ENCODE assay signal across 18 cellular contexts in the genomic region with DNA sequence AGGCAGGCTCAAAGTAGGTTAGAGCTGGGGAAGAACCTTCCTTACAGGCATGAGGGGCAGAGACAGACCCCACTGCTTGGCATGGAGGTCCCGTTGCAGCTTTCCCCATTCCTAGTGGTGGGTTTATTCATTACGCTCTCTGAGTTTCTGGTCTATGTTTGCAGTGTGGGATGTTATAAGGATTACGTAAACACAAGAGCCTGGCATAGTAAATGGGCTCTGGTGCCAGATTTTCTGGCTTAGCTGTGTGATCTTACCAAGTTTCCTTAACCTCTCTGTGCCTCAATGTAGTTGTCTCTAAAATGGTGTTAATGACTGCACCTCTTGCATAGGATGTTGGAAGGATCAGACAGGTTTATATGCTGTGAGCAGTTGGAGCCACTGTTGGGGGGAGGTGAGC. TPM values are rescaled to one million over a fixed set of nuclear protein-coding genes. Genes with fewer than 3 reads are reported as not detected.
DNase-seq lines count a peak whose midpoint lies in the region; ATAC-seq and TF ChIP-seq lines count a peak whose summit lies in the region.
"Had no signal": no experiment of that assay in that cellular context is flagged by ENCODE, and none has a peak within 500 bp of the region (broad histone marks: within the 10 kb centered on the region; RNA-seq: fewer than 3 reads in every experiment).

No MANE protein-coding gene starts in this region.

- H3K9me2 ChIP-seq in HCT116 (ENCODE audit: insufficient read depth): no peaks in the 10 kb centered on the region

- intact Hi-C loops in HCT116 (cut with micrococcal nuclease): no loop called here
- intact Hi-C loops in dorsolateral prefrontal cortex (cut with DNase I): no loop called here

- RAD21 ChIA-PET in HCT116 (lab: Charles Lee; ENCODE audit: low non-redundant PET in 1 of 2, low total read pairs in 2 of 2, uncharacterized antibody in 2 of 2, unreplicated experiment in 2 of 2): interaction anchor here (1.5 to 2.7 kb wide), 2 partner anchors 15 kb away, joined by 6 to 10 read pairs; partner anchors contain the start of gene DTX4 (in 2 of the 2)

- H2AFZ ChIP-seq in HCT116 (ENCODE audit: low read depth, low read length, poor library complexity, severe bottlenecking): no peak overlapping the region

- H3K9ac ChIP-seq in HCT116 (ENCODE audit: low read length) (no peak overlapping the region), mucosa of rectum (ENCODE audit: low read depth in 1 of 2, low read length in 2 of 2) (peak overlapping the region; percentile 35 to 39), subcutaneous abdominal adipose tissue (ENCODE audit: low read length in 5 of 5) (peak overlapping the region in 4 of 5 donors; percentile 17 to 68 (median 42))

- ATAC-seq in HCT116 (no peak), GM19463 (IDR thresholded peaks at IDR 0.05; ENCODE audit: unreplicated experiment) (no peak)

- TF ChIP-seq RAD21 in HCT116 (IDR thresholded peaks at IDR 0.05; ENCODE audit: low read depth): no peak

- H4K20me1 ChIP-seq in HCT116 (ENCODE audit: insufficient read depth): no peaks in the 10 kb centered on the region

- POLR2A ChIA-PET in HCT116 (lab: Charles Lee): no interaction called here

- peaks cover 13 to 20% of the 10 kb centered on the region in 2 experiments; a peak in 3 of 4 replicates for H3K4me1 ChIP-seq in HCT116 (ENCODE audit: control insufficient read depth in 1 of 2, insufficient read depth in 2 of 2, low read length in 2 of 2)
- peaks cover 83 to 94% of the 10 kb centered on the region in 2 donors for H3K4me1 ChIP-seq in mucosa of rectum (ENCODE audit: control insufficient read depth in 2 of 2, insufficient read depth in 2 of 2, low read length in 2 of 2)
- H3K4me1 ChIP-seq in subcutaneous abdominal adipose tissue (ENCODE audit: control insufficient read depth in 5 of 5, insufficient read depth in 5 of 5, low read length in 5 of 5): peaks cover 36 to 96% (median 82%) of the 10 kb centered on the region in 5 donors

- H3K27ac ChIP-seq in HCT116 (ENCODE audit: low read depth, low read length) (no peak overlapping the region), dorsolateral prefrontal cortex (peak overlapping the region in 34 of 59 donors; percentile 6 to 86 (median 54)), mucosa of rectum (ENCODE audit: low read depth in 2 of 2, low read length in 2 of 2) (peak overlapping the region; percentile 91 to 95), subcutaneous abdominal adipose tissue (ENCODE audit: low read depth, low read length) (peak overlapping the region; percentile 91)
- H3K27ac ChIP-seq: HL-60 had no signal

- no TSS peak for BruUV-seq in HCT116 (replicated peaks; lab: Mats Ljungman, UMichigan)

- CTCF ChIA-PET in HCT116 (lab: Charles Lee): interaction anchor here (0.6 to 3.2 kb wide), 16 partner anchors 9 to 493 kb away, joined by 3 to 68 read pairs (median 4); partner anchors contain the start of genes DTX4 and PATL1

- no peaks in the 10 kb centered on the region for H3K36me3 ChIP-seq in HCT116 (ENCODE audit: control insufficient read depth in 1 of 2, insufficient read depth in 2 of 2, low read length in 2 of 2)
- H3K36me3 ChIP-seq in mucosa of rectum (ENCODE audit: control insufficient read depth in 2 of 2, insufficient read depth in 2 of 2, low read length in 2 of 2): peaks cover 29 to 54% of the 10 kb centered on the region in 2 donors
- H3K36me3 ChIP-seq in subcutaneous abdominal adipose tissue (ENCODE audit: control insufficient read depth in 5 of 5, insufficient read depth in 5 of 5, low read length in 5 of 5): peaks cover 5 to 38% (median 25%) of the 10 kb centered on the region in 5 donors

- H3K9me3 ChIP-seq in HCT116 (ENCODE audit: control insufficient read depth in 1 of 2, insufficient read depth in 1 of 2, low read depth in 1 of 2, low read length in 2 of 2) (no peaks in the 10 kb centered on the region), mucosa of rectum (ENCODE audit: control insufficient read depth in 2 of 2, low read length in 2 of 2) (no peaks in the 10 kb centered on the region), subcutaneous abdominal adipose tissue (ENCODE audit: control insufficient read depth in 5 of 5, low read length in 5 of 5) (no peaks in the 10 kb centered on the region)

- H3K79me2 ChIP-seq in HCT116 (ENCODE audit: insufficient read depth, low read length): no peaks in the 10 kb centered on the region

- H3K27me3 ChIP-seq in HCT116 (ENCODE audit: insufficient read depth, low read length) (no peaks in the 10 kb centered on the region), dorsolateral prefrontal cortex (no peaks in the 10 kb centered on the region), mucosa of rectum (ENCODE audit: control insufficient read depth in 2 of 2, insufficient read depth in 2 of 2, low read length in 2 of 2) (no peaks in the 10 kb centered on the region), subcutaneous abdominal adipose tissue (ENCODE audit: control insufficient read depth in 5 of 5, insufficient read depth in 4 of 5, low read length in 5 of 5) (no peaks in the 10 kb centered on the region)

- TF ChIP-seq CTCF in HCT116 (IDR thresholded peaks at IDR 0.05 in 2 of 3, conservative IDR thresholded peaks at IDR 0.05 in 1 of 3; ENCODE audit: borderline replicate concordance in 1 of 3, insufficient read depth in 1 of 3, low read depth in 2 of 3, low read length in 2 of 3) (no peak), dorsolateral prefrontal cortex (IDR thresholded peaks at IDR 0.05 in 54 of 56, conservative IDR thresholded peaks at IDR 0.05 in 2 of 56; ENCODE audit: low read depth in 1 of 56, partially characterized antibody in 56 of 56) (no peak)

- peak overlapping the region; percentile 56; the same call in 1 of the 2 replicates for H3K4me2 ChIP-seq in HCT116 (ENCODE audit: low read length)

- H3K4me3 ChIP-seq in HCT116 (replicated peaks in 1 of 2; ENCODE audit: low read depth in 1 of 2, low read length in 2 of 2) (no peak overlapping the region), dorsolateral prefrontal cortex (no peak overlapping the region), mucosa of rectum (ENCODE audit: low read length in 2 of 2) (peak overlapping the region in 1 of 2 donors; percentile 29), subcutaneous abdominal adipose tissue (ENCODE audit: low read depth in 1 of 5, low read length in 5 of 5) (peak overlapping the region in 1 of 5 donors; percentile 5)
- H3K4me3 ChIP-seq: skin epidermis had no signal

- DNase-seq in HCT116 (ENCODE audit: low read depth, low spot score): no peak
- DNase-seq in dorsolateral prefrontal cortex: no peak
- no peak for DNase-seq in activated naive CD4-positive, alpha-beta T cell treated with anti-CD3 and anti-CD28 coated beads, Interleukin-2, amount 50 U/mL, for 16 hours
- no peak for DNase-seq in activated CD4-positive, alpha-beta T cell treated with anti-CD3 and anti-CD28 coated beads for 4 hours
- DNase-seq in KG1 (lab: John Stamatoyannopoulos, UW): no peak
- DNase-seq: DMS 273 treated with DMSO at 0.1 percent for 48 hours, GDM1, NCI-H1436 had no signal

- TF ChIP-seq POLR2A in HCT116 (IDR thresholded peaks at IDR 0.05; ENCODE audit: borderline replicate concordance, extremely low read depth, insufficient read depth, insufficient read length): no peak

TF ChIP-seq in HCT116, 20 proteins besides CTCF, POLR2A, EP300 and RAD21 (continues in another document):
- TF ChIP-seq CBX3 (IDR thresholded peaks at IDR 0.05; ENCODE audit: low read depth) (no peak), ELF1 (IDR thresholded peaks at IDR 0.05; ENCODE audit: borderline replicate concordance, low read depth) (no peak), YY1 (IDR thresholded peaks at IDR 0.05; ENCODE audit: extremely low read depth, insufficient replicate concordance, low read depth, low read length) (no peak), ZFX (IDR thresholded peaks at IDR 0.05) (no peak), REST (IDR thresholded peaks at IDR 0.05; ENCODE audit: low read depth) (no peak), TCF7L2 (IDR thresholded peaks at IDR 0.05; ENCODE audit: borderline replicate concordance, extremely low read depth, insufficient read depth, insufficient read length) (no peak)
- TF ChIP-seq, protein P1, sequence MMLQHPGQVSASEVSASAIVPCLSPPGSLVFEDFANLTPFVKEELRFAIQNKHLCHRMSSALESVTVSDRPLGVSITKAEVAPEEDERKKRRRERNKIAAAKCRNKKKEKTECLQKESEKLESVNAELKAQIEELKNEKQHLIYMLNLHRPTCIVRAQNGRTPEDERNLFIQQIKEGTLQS (IDR thresholded peaks at IDR 0.05): no peak

RNA-seq across cellular contexts. Expression of gene DTX4, which starts 15.1 kb away (rescaled TPM):
- total RNA-seq in HCT116 (2021; ENCODE audit: unreplicated experiment): 7.6 TPM
- 3.6 and 4.3 TPM in 2 replicates for polyA plus RNA-seq in HCT116 (2012)
- 10 to 100 TPM; 21.4 to 93.9 (median 32.3) TPM for total RNA-seq in dorsolateral prefrontal cortex

RNA-seq across cellular contexts. Expression of gene MPEG1, which starts 25.7 kb away (rescaled TPM):
- total RNA-seq in HCT116 (2021; ENCODE audit: unreplicated experiment) (0.07 TPM), dorsolateral prefrontal cortex (1 to 10 TPM in 90 of 120 experiments, under 1 TPM in 30; 0.32 to 6.7 (median 1.6) TPM)
- not detected in 2 replicates for polyA plus RNA-seq in HCT116 (2012)
- total RNA-seq: activated naive CD4-positive, alpha-beta T cell treated with anti-CD3 and anti-CD28 coated beads, Interleukin-2, amount 50 U/mL, for 72 hours; activated T-helper 1 cell treated with anti-CD3 and anti-CD28 coated beads, Interleukin-12 subunit alpha, Interleukin-12 subunit beta, Interleukin-2, Interleukin-4 antibody, amounts not matched to agents 30 ng/mL and 10 ng/mL and 1 ng/mL, durations not matched to agents 14 hours and 24 hours and 36 hours; astrocyte; endodermal cell; MCF 10A had no signal

RNA-seq across cellular contexts. Expression of gene FAM111A, which starts 44.4 kb away (rescaled TPM):
- total RNA-seq in HCT116 (2021; ENCODE audit: unreplicated experiment) (30.3 TPM), dorsolateral prefrontal cortex (10 to 100 TPM in 53 of 120 experiments, 1 to 10 TPM in 67; 2.6 to 22.5 (median 9.5) TPM)
- 9.0 and 13.5 TPM in 2 replicates for polyA plus RNA-seq in HCT116 (2012)
